In the genomic region with DNA sequence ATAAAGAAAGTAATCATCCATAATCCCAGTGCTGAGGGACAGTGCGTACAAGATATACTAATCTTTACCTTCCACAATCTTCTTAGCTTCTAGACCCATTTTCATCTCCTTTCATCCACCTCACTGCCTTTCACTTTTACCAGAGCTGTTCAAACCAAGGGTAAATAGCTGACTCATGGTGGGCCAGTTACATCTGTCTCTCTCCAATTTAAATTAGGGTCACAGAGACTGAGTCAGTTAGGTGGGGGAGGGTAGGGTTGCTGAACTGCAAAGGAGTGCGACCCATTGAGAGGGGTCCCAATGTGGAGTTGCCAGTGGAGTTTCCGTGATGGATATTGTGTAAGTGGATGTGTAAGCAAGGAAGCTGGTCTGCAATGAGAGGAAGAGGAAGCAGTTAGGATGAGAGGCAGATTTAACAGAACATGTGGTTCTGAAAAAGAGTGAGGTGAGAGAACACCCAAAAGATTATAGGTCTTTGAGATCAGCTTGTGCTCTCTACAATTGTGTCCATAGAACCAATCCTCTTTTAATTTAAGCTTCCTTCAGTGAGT, we compare ENCODE assay signal across 18 cellular contexts.
DNase-seq lines count a peak whose midpoint lies in the region; ATAC-seq, FAIRE-seq and TF ChIP-seq lines count a peak whose summit lies in the region.
"Had no signal": no experiment of that assay in that cellular context is flagged by ENCODE, and none has a peak within 500 bp of the region (broad histone marks: within the 10 kb centered on the region; RNA-seq: fewer than 3 reads in every experiment).

No MANE protein-coding gene starts in this region.

- no peak overlapping the region for H3K4me2 ChIP-seq in A549
- no peak overlapping the region; a peak in 1 of 4 replicates for H3K4me2 ChIP-seq in H1 (ENCODE audit: insufficient read depth in 1 of 2, low read depth in 2 of 2, low read length in 2 of 2)

- no peak for ATAC-seq in A549
- ATAC-seq: HCT116, Right ventricle myocardium inferior had no signal

- H2AK5ac ChIP-seq in H1 (ENCODE audit: low read depth, low read length), result no peak overlapping the region

- H3K9me3 Mint-ChIP-seq in osteocyte (ENCODE audit: unreplicated experiment), result peaks cover 7% of the 10 kb centered on the region

- H3K27me3 ChIP-seq in H1 (replicated peaks in 1 of 4; ENCODE audit: control insufficient read depth in 3 of 4, extremely low read depth in 1 of 4, insufficient read depth in 3 of 4, low read length in 3 of 4) (no peaks in the 10 kb centered on the region), esophagus squamous epithelium (peaks cover 0 to 5% (median 0%) of the 10 kb centered on the region in 4 donors)
- H3K27me3 ChIP-seq: MG63, Peyer's patch had no signal

- H4K91ac ChIP-seq in H1 (replicated peaks; ENCODE audit: insufficient read length, low read length), result no peak overlapping the region

- H3K27me3 Mint-ChIP-seq in osteocyte (ENCODE audit: unreplicated experiment), result no peaks in the 10 kb centered on the region

- no peak overlapping the region for H2BK12ac ChIP-seq in H1 (ENCODE audit: low read depth, low read length)

- TF ChIP-seq EP300 in A549 (IDR thresholded peaks at IDR 0.05) (no peak), H1 (IDR thresholded peaks at IDR 0.05; ENCODE audit: borderline replicate concordance in 1 of 2, low read depth in 2 of 2, low read length in 2 of 2) (no peak)

- no peaks in the 10 kb centered on the region for H3K9me3 ChIP-seq in A549
- H3K9me3 ChIP-seq in H1 (ENCODE audit: insufficient read depth in 2 of 2, low read depth in 1 of 2, low read length in 1 of 2), result no peaks in the 10 kb centered on the region
- no peaks in the 10 kb centered on the region for H3K9me3 ChIP-seq in esophagus squamous epithelium
- H3K9me3 ChIP-seq: MG63, Peyer's patch had no signal

- no peak overlapping the region for H2BK120ac ChIP-seq in H1 (replicated peaks; ENCODE audit: low read depth, low read length)

- DNase-seq in A549 (ENCODE audit: low read depth in 1 of 2, low spot score in 1 of 2), result no peak
- DNase-seq in GM12865 (ENCODE audit: low read depth), result peak; percentile 5
- DNase-seq in NB4 (ENCODE audit: low read depth), result peak; percentile 50
- DNase-seq in H1 (ENCODE audit: low read depth in 1 of 2, low spot score in 2 of 2), result no peak
- no peak for DNase-seq in osteocyte (ENCODE audit: extremely low spot score, unreplicated experiment)
- no peak for DNase-seq in effector CD8-positive, alpha-beta T cell (lab: John Stamatoyannopoulos, UW)
- DNase-seq in hippocampal formation (lab: John Stamatoyannopoulos, UW), result no peak
- no peak for DNase-seq in esophagus squamous epithelium (lab: John Stamatoyannopoulos, UW)
- DNase-seq: COR-L47, MG63, NCI-H2029, NCI-H2171, NCI-H446, NCI-H69, Peyer's patch had no signal

- H3K23me2 ChIP-seq in H1 (ENCODE audit: low read depth, low read length), result no peaks in the 10 kb centered on the region

- TF ChIP-seq POLR2A in A549 (IDR thresholded peaks at IDR 0.05; ENCODE audit: low read length), result no peak
- no peak for TF ChIP-seq POLR2A in NB4 (IDR thresholded peaks at IDR 0.05; ENCODE audit: extremely low read depth, insufficient read length)
- no peak for TF ChIP-seq POLR2A in H1 (IDR thresholded peaks at IDR 0.05; ENCODE audit: control extremely low read depth in 1 of 2, low read depth in 2 of 2, low read length in 2 of 2)
- no peak for TF ChIP-seq POLR2A in esophagus squamous epithelium (IDR thresholded peaks at IDR 0.05)

- no peak overlapping the region for H3K14ac ChIP-seq in H1 (ENCODE audit: insufficient read length)

- POLR2A ChIA-PET in A549 (lab: Yijun Ruan, JAX) (no interaction called here), H1 (lab: Charles Lee; ENCODE audit: partially characterized antibody) (interaction anchor here (0.8 kb wide), 2 partner anchors 12 to 188 kb away, joined by 3 read pairs; no protein-coding TSS in a partner anchor)

- no peaks in the 10 kb centered on the region for H3K4me1 Mint-ChIP-seq in osteocyte (ENCODE audit: unreplicated experiment)

- no peak overlapping the region for H3K4me3 Mint-ChIP-seq in osteocyte (ENCODE audit: unreplicated experiment)
- H3K4me3 Mint-ChIP-seq: CD14-positive monocyte had no signal

- H2BK15ac ChIP-seq in H1 (ENCODE audit: low read length), result 0 out of 2 replicates have a peak overlapping the region, but pooled peaks have one; percentile 48

- no peak overlapping the region for H3K4ac ChIP-seq in H1 (replicated peaks; ENCODE audit: insufficient read length, low read depth, low read length)

- H3K4me3 ChIP-seq in A549 (no peak overlapping the region), GM12865 (ENCODE audit: low read depth, low read length) (no peak overlapping the region), NB4 (ENCODE audit: low read depth, low read length) (no peak overlapping the region), H1 (ENCODE audit: extremely low read depth in 1 of 4, insufficient read depth in 2 of 4, low read depth in 3 of 4, low read length in 4 of 4) (no peak overlapping the region), esophagus squamous epithelium (no peak overlapping the region)
- H3K4me3 ChIP-seq: MG63, Peyer's patch had no signal

- no peaks in the 10 kb centered on the region for H4K20me1 ChIP-seq in H1 (replicated peaks in 1 of 2; ENCODE audit: control insufficient read depth in 1 of 2, insufficient read depth in 2 of 2, low read length in 2 of 2)

- H4K5ac ChIP-seq in H1 (ENCODE audit: insufficient read length, low read depth, low read length), result no peak overlapping the region

- H3K4me1 ChIP-seq in A549, result no peaks in the 10 kb centered on the region
- H3K4me1 ChIP-seq in H1 (replicated peaks in 1 of 4; ENCODE audit: control insufficient read depth in 3 of 4, insufficient read depth in 4 of 4, low read length in 3 of 4), result peaks cover 0 to 5% (median 3%) of the 10 kb centered on the region in 4 experiments; a peak in 3 of 7 replicates
- H3K4me1 ChIP-seq in esophagus squamous epithelium, result no peaks in the 10 kb centered on the region
- H3K4me1 ChIP-seq: Peyer's patch had no signal

- no peak overlapping the region; the same call in 1 of the 2 replicates for H2BK5ac ChIP-seq in H1 (ENCODE audit: low read depth, low read length)

- no peaks in the 10 kb centered on the region for H3K36me3 Mint-ChIP-seq in osteocyte (ENCODE audit: unreplicated experiment)
- H3K36me3 Mint-ChIP-seq: CD14-positive monocyte had no signal

- intact Hi-C loops in esophagus squamous epithelium (cut with DNase I), result no loop called here

- H3K27ac Mint-ChIP-seq in osteocyte (ENCODE audit: unreplicated experiment), result no peak overlapping the region
- H3K27ac Mint-ChIP-seq: CD14-positive monocyte had no signal

- H3K27ac ChIP-seq in A549 (no peak overlapping the region), H1 (ENCODE audit: low read depth, low read length) (no peak overlapping the region), esophagus squamous epithelium (no peak overlapping the region)
- H3K27ac ChIP-seq: Peyer's patch had no signal

- TF ChIP-seq CTCF in A549 (IDR thresholded peaks at IDR 0.05), result no peak
- no peak for TF ChIP-seq CTCF in GM12865 (IDR thresholded peaks at IDR 0.05; ENCODE audit: insufficient read depth, low read depth, low read length, missing control alignments)
- no peak for TF ChIP-seq CTCF in NB4 (IDR thresholded peaks at IDR 0.05; ENCODE audit: low read depth, low read length)
- no peak for TF ChIP-seq CTCF in H1 (IDR thresholded peaks at IDR 0.05; ENCODE audit: control extremely low read depth in 1 of 3, insufficient read depth in 1 of 3, low read depth in 1 of 3, low read length in 3 of 3)
- TF ChIP-seq CTCF in osteocyte (IDR thresholded peaks at IDR 0.05), result no peak
- TF ChIP-seq CTCF in esophagus squamous epithelium (IDR thresholded peaks at IDR 0.05), result no peak

- H3K79me2 ChIP-seq in H1 (ENCODE audit: control insufficient read depth in 1 of 2, insufficient read depth in 2 of 2, low read length in 2 of 2), result no peaks in the 10 kb centered on the region

- H3K36me3 ChIP-seq in H1 (ENCODE audit: control insufficient read depth in 2 of 4, insufficient read depth in 4 of 4, low read length in 3 of 4) (no peaks in the 10 kb centered on the region), esophagus squamous epithelium (no peaks in the 10 kb centered on the region)
- H3K36me3 ChIP-seq: MG63, Peyer's patch had no signal

- TF ChIP-seq RAD21 in A549 (conservative IDR thresholded peaks at IDR 0.05 in 1 of 2, IDR thresholded peaks at IDR 0.05 in 1 of 2) (no peak), H1 (IDR thresholded peaks at IDR 0.05 in 1 of 2, conservative IDR thresholded peaks at IDR 0.05 in 1 of 2; ENCODE audit: low read depth in 2 of 2, low read length in 2 of 2) (no peak)

- no peak overlapping the region for H4K8ac ChIP-seq in H1 (ENCODE audit: extremely low read depth, insufficient read depth, low read length)

- H3K18ac ChIP-seq in H1 (ENCODE audit: extremely low read depth, low read length), result no peak overlapping the region

- H3K56ac ChIP-seq in H1 (replicated peaks; ENCODE audit: insufficient read length, low read depth, low read length), result no peak overlapping the region

- 29% methylated on average over 3 of the region's 3 CpGs for WGBS in A549 (ENCODE audit: missing lambda C conversion rate)
- WGBS in H1 (ENCODE audit: extremely low coverage in 1 of 2, insufficient coverage in 1 of 2, insufficient read length in 1 of 2, insufficient replicate concordance in 2 of 2, low coverage in 1 of 2, low lambda C conversion rate in 2 of 2, missing lambda C conversion rate in 1 of 2), 2 experiments, result 70% methylated on average over 3 of the region's 3 CpGs; no CpG with 5 or more reads in 1 of the 2 experiments
- WGBS in esophagus squamous epithelium, 2 donors, result 38 to 40% methylated on average over 3 of the region's 3 CpGs

- CTCF ChIA-PET in A549 (lab: Yijun Ruan, JAX) (interaction anchor here (1.2 to 2.7 kb wide), 2 partner anchors 9 to 56 kb away, joined by 5 to 12 read pairs; no protein-coding TSS in a partner anchor), H1 (lab: Charles Lee; ENCODE audit: partially characterized antibody) (interaction anchor here (0.6 to 3.4 kb wide), 4 partner anchors 11 to 350 kb away, joined by 3 to 10 read pairs (median 5); no protein-coding TSS in a partner anchor)

- FAIRE-seq in A549 (lab: Jason Lieb, UNC) (no peak), H1 (lab: Jason Lieb, UNC) (no peak)

- no peak overlapping the region for H3K23ac ChIP-seq in H1 (ENCODE audit: insufficient read length)

- H3K79me1 ChIP-seq in H1 (ENCODE audit: low read depth, low read length), result no peaks in the 10 kb centered on the region

- H2BK20ac ChIP-seq in H1 (ENCODE audit: low read length), result no peak overlapping the region

- no peak overlapping the region for H3K9ac ChIP-seq in H1 (replicated peaks in 1 of 4; ENCODE audit: extremely low read depth in 1 of 4, low read depth in 3 of 4, low read length in 3 of 4)

- peak overlapping the region; percentile 88 for H2AFZ ChIP-seq in H1 (ENCODE audit: low read length)

TF ChIP-seq in A549, 52 proteins besides CTCF, POLR2A, EP300 and RAD21 (continues in another document):
- TF ChIP-seq MAZ (IDR thresholded peaks at IDR 0.05; ENCODE audit: borderline replicate concordance, low read depth, low read length) (no peak), TP53 (CRISPR knock-in tag; IDR thresholded peaks at IDR 0.05) (no peak), EHMT2 (IDR thresholded peaks at IDR 0.05; ENCODE audit: low read depth) (no peak)

TF ChIP-seq in H1, 55 proteins besides CTCF, POLR2A, EP300 and RAD21 (continues in another document):
- no peak for TF ChIP-seq SP4 (IDR thresholded peaks at IDR 0.05; ENCODE audit: low read length)
- peak; percentile 85 for TF ChIP-seq MAFK (IDR thresholded peaks at IDR 0.05; ENCODE audit: low read depth, low read length)
- TF ChIP-seq CBX8 (IDR thresholded peaks at IDR 0.05; ENCODE audit: borderline replicate concordance, low read depth, low read length), result no peak

Comparison
In these comparisons a context has a peak if more than half of its experiments do, and no peak if none do; other contexts are left out.
1. DNase-seq: peak in GM12865 (single experiment) and NB4 (single experiment); none in A549 (0 of 2), H1 (0 of 2), osteocyte (single experiment), effector CD8-positive, alpha-beta T cell (single experiment), hippocampal formation (0 of 2) and esophagus squamous epithelium (single experiment).
2. Of the 18 proteins assayed by ChIP-seq in both H1 and A549: peak only in H1: none; only in A549: none; in both: MAFK; in neither: 17.